Comparison of ENCODE assay signal across 22 cellular contexts in genomic region chr5:1432296-1432695, GRCh38. TPM values are rescaled to one million over a fixed set of nuclear protein-coding genes. Genes with fewer than 3 reads are reported as not detected.
"Had no signal": no experiment of that assay in that cellular context is flagged by ENCODE, and none has a peak within 500 bp of the region (broad histone marks: within the 10 kb centered on the region; RNA-seq: fewer than 3 reads in every experiment).

No MANE protein-coding gene starts in this region.

- H3K4me1 ChIP-seq: adrenal gland, colonic mucosa, esophagus squamous epithelium, gastrocnemius medialis, prostate gland, right atrium auricular region, transverse colon, vagina had no signal

- H3K27me3 ChIP-seq: adrenal gland, colonic mucosa, gastrocnemius medialis, right atrium auricular region, transverse colon, vagina had no signal

- H3K4me3 ChIP-seq: adrenal gland, colonic mucosa, esophagus squamous epithelium, gastrocnemius medialis, prostate gland, right atrium auricular region, transverse colon, vagina had no signal

- DNase-seq: activated CD4-positive, alpha-beta T cell treated with anti-CD3 and anti-CD28 coated beads, Interleukin-2, amount 50 U/mL, for 4 hours; activated gamma-delta T cell; activated T-cell treated with anti-CD3 and anti-CD28 coated beads, Interleukin-2, amount 50 U/mL, for 72 hours; colonic mucosa; endodermal cell; esophagus squamous epithelium; gastrocnemius medialis; hippocampal formation; mammary epithelial cell; midbrain; natural killer cell; stimulated activated CD4-positive, alpha-beta T cell treated with anti-CD3 and anti-CD28 coated beads, Interleukin-12 subunit alpha, Interleukin-12 subunit beta, amount 100 ng/mL, for 4 hours; transverse colon had no signal

- FAIRE-seq: astrocyte, TTC549 had no signal

- H3K27ac ChIP-seq: adrenal gland, colonic mucosa, esophagus squamous epithelium, gastrocnemius medialis, prostate gland, right atrium auricular region, transverse colon, vagina had no signal

- ATAC-seq: activated T-cell treated with anti-CD3 and anti-CD28 coated beads, Interleukin-2, amount 50 U/mL, for 72 hours; gastrocnemius medialis; left ventricle myocardium superior; natural killer cell; T-cell had no signal

- H3K9me3 ChIP-seq: colonic mucosa, prostate gland had no signal

- H3K36me3 ChIP-seq: adrenal gland, colonic mucosa, esophagus squamous epithelium, gastrocnemius medialis, prostate gland, right atrium auricular region, transverse colon, vagina had no signal

RNA-seq across cellular contexts. Expression of gene SLC6A3, which starts 12.9 kb away (rescaled TPM):
- total RNA-seq: activated T-cell treated with anti-CD3 and anti-CD28 coated beads, Interleukin-2, amount 50 U/mL, for 72 hours; adrenal gland; colonic mucosa; gastrocnemius medialis; left ventricle myocardium superior; mammary epithelial cell; natural killer cell; osteocyte; transverse colon had no signal
- polyA plus RNA-seq: mammary epithelial cell had no signal
